In the genomic region with DNA sequence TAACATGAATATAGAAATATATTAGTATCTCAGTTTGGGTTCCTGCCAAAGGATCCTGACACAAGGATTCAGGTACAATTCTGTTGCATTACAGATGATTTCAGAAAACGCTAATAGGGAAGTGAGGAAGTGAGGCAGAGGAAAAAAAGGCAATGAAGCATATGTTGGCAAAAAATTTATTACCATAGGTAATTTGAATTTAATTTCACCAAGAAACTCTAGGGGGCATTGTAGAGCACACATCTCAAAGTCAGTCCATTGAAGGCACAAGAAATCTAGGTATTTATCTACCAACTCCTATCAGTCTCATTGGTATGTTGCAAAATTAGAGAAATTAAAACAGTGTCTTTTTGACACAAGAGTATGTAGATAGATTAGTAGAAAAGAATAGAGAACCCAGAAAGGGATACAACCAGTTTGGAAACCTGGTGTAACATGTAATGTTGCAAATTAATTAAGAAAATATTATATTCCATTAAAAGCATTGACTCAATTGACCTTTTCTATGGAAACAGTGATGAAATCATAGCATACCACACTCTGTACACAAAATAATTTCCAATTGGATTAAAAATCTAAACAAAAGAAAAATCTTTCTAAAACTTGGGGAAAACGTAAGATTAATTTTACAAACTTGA, we compare ENCODE assay signal across 9 cellular contexts.
DNase-seq lines count a peak whose midpoint lies in the region; ATAC-seq and TF ChIP-seq lines count a peak whose summit lies in the region.
"Had no signal": no experiment of that assay in that cellular context is flagged by ENCODE, and none has a peak within 500 bp of the region (broad histone marks: within the 10 kb centered on the region; RNA-seq: fewer than 3 reads in every experiment).

No MANE protein-coding gene starts in this region.

- peak; percentile 28 for DNase-seq in D341Med (ENCODE audit: low spot score)
- DNase-seq in RWPE2 (ENCODE audit: low spot score): no peak
- DNase-seq in hepatic stellate cell (ENCODE audit: low spot score): peak; percentile 0
- no peak for DNase-seq in stimulated activated CD4-positive, alpha-beta T cell treated with anti-CD3 and anti-CD28 coated beads, Interleukin-4, amount 100 ng/mL, for 1 hour
- DNase-seq in posterior vena cava (ENCODE audit: low spot score): no peak
- DNase-seq in hypothalamus (lab: John Stamatoyannopoulos, UW): no peak
- no peak for DNase-seq in substantia nigra (lab: John Stamatoyannopoulos, UW)

- H3K27ac ChIP-seq in RWPE2 (ENCODE audit: poor library complexity, severe bottlenecking) (no peak overlapping the region), substantia nigra (ENCODE audit: low read depth, low read length, poor library complexity, severe bottlenecking) (no peak overlapping the region)

- peak; percentile 64 for TF ChIP-seq CTCF in RWPE2 (IDR thresholded peaks at IDR 0.05; ENCODE audit: poor library complexity, severe bottlenecking)

- no peaks in the 10 kb centered on the region for H3K4me1 ChIP-seq in RWPE2 (ENCODE audit: insufficient read depth, poor library complexity, severe bottlenecking)

- no peaks in the 10 kb centered on the region for H3K27me3 ChIP-seq in RWPE2 (ENCODE audit: insufficient read depth, poor library complexity, severe bottlenecking)

- no peaks in the 10 kb centered on the region for H3K9me3 ChIP-seq in RWPE2 (ENCODE audit: severe bottlenecking)

- H3K4me3 ChIP-seq in RWPE2 (ENCODE audit: severe bottlenecking): no peak overlapping the region

- no peaks in the 10 kb centered on the region for H3K36me3 ChIP-seq in RWPE2 (ENCODE audit: low read depth)

- peak; percentile 44 for ATAC-seq in HG02610 (IDR thresholded peaks at IDR 0.05; ENCODE audit: unreplicated experiment)
- ATAC-seq in RWPE2 (ENCODE audit: low read depth): no peak
- ATAC-seq: activated naive CD4-positive, alpha-beta T cell treated with anti-CD3 and anti-CD28 coated beads, Interleukin-2, amount 50 U/mL, for 72 hours had no signal

- intact Hi-C loops in posterior vena cava (cut with DNase I): no loop called here

Comparison
In these comparisons a context has a peak if more than half of its experiments do, and no peak if none do; other contexts are left out.
1. DNase-seq: peak in D341Med (single experiment) and hepatic stellate cell (single experiment); none in RWPE2 (single experiment), stimulated activated CD4-positive, alpha-beta T cell treated with anti-CD3 and anti-CD28 coated beads, Interleukin-4, amount 100 ng/mL, for 1 hour (single experiment), posterior vena cava (single experiment), hypothalamus (0 of 51) and substantia nigra (0 of 49).